ENCODE assay signal across 18 cellular contexts in genomic region chr15:89904519-89904918, GRCh38.
"Had no signal": no experiment of that assay in that cellular context is flagged by ENCODE, and none has a peak within 500 bp of the region (broad histone marks: within the 10 kb centered on the region; RNA-seq: fewer than 3 reads in every experiment).

No MANE protein-coding gene starts in this region.

- DNase-seq: colonic mucosa; effector CD4-positive, alpha-beta T cell; endodermal cell; erythroblast; foreskin keratinocyte; immature natural killer cell; kidney; left cardiac atrium; midbrain; naive B cell; stimulated activated CD4-positive, alpha-beta T cell treated with anti-CD3 and anti-CD28 coated beads, Interleukin-2, amount 100 ng/mL, for 24 hours; stimulated activated CD4-positive, alpha-beta T cell treated with anti-CD3 and anti-CD28 coated beads, Interleukin-4, amount 100 ng/mL, for 4 hours; stimulated activated naive CD4-positive, alpha-beta T cell; tibial artery had no signal

- H3K27me3 ChIP-seq: colonic mucosa, foreskin keratinocyte, right lobe of liver, tibial artery had no signal

- H3K4me1 Mint-ChIP-seq: immature natural killer cell had no signal

- H3K9me3 Mint-ChIP-seq: endodermal cell, immature natural killer cell, memory B cell, naive B cell had no signal

- H3K4me3 ChIP-seq: colonic mucosa, prostate gland, right lobe of liver, tibial artery had no signal

- H3K27ac ChIP-seq: colonic mucosa, foreskin keratinocyte, parathyroid adenoma, prostate gland, right lobe of liver, tibial artery had no signal

- H3K4me3 Mint-ChIP-seq: endodermal cell, immature natural killer cell, memory B cell, naive B cell had no signal

- H3K27ac Mint-ChIP-seq: endodermal cell, immature natural killer cell, memory B cell had no signal

- H3K9me3 ChIP-seq: colonic mucosa, prostate gland, right lobe of liver, tibial artery had no signal

- H3K4me1 ChIP-seq: colonic mucosa, foreskin keratinocyte, parathyroid adenoma, prostate gland, right lobe of liver, tibial artery had no signal

- H3K36me3 ChIP-seq: colonic mucosa, right lobe of liver had no signal

- ATAC-seq: foreskin keratinocyte, left cardiac atrium, right lobe of liver had no signal
